Comparison of ENCODE assay signal across 21 cellular contexts in the genomic region with DNA sequence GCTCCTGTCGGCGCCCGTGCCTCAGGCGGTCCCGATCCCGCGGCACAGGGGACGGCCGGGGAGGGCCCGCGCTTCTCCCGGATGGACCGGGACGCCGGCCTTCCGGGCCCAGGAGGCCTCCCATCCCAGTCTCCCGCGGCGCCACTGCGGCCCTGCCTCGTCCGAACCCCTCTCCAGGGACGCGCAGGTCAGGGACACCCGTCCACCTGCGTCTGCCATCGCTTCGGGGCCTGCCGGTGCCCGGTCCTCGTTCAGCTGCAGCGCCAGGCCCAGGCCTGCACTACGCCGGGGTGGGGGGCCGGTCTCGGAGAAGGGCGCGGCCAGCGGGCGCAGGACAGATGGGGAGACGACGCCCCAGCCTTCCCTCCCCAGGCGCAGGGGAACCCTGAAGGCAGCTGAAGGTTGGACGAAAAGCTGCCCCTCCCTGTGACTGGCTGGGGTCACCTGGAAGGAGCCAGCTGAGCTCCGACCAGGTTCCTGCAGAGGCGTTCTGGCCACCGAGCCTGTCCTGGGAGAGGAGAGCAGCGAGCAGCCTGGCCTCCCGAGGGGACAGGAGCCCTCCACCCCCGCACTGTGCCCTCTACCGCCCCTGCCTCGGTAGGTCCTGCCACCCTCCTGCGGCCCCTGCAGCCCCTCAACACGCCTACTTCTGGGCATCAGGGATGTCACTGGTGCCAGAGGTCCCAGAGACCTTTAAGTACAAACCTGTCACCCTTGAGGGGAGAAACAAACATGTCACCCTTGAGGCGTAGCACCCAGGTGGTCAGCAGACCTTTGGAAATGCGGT.
A peak's percentile ranks its signal among the peaks of the same experiment; 100 is the strongest.
DNase-seq lines count a peak whose midpoint lies in the region; ATAC-seq, FAIRE-seq and TF ChIP-seq lines count a peak whose summit lies in the region.
"Had no signal": no experiment of that assay in that cellular context is flagged by ENCODE, and none has a peak within 500 bp of the region (broad histone marks: within the 10 kb centered on the region; RNA-seq: fewer than 3 reads in every experiment).

No MANE protein-coding gene starts in this region.

- TF ChIP-seq POLR2A in esophagus muscularis mucosa (IDR thresholded peaks at IDR 0.05; ENCODE audit: low read depth) (no peak), GM12891 (IDR thresholded peaks at IDR 0.05; ENCODE audit: low read depth, low read length) (no peak)

- H3K27ac ChIP-seq in esophagus muscularis mucosa (replicated peaks in 1 of 4) (no peak overlapping the region), osteoblast (ENCODE audit: low read depth, low read length) (no peak overlapping the region)

- H3K36me3 ChIP-seq in esophagus muscularis mucosa (no peaks in the 10 kb centered on the region), osteoblast (ENCODE audit: insufficient read depth, low read length) (no peaks in the 10 kb centered on the region)

- peaks cover 11 to 28% of the 10 kb centered on the region in 2 donors for H3K4me1 Mint-ChIP-seq in natural killer cell treated with Interleukin-12 subunit alpha and Interleukin-12 subunit beta and Interleukin-15 and Interleukin-18, amount 100 ng/mL, for 72 hours (ENCODE audit: low read depth in 2 of 2)
- peaks cover 22 to 26% of the 10 kb centered on the region in 2 donors for H3K4me1 Mint-ChIP-seq in natural killer cell

- 58% methylated on average over 12 of the region's 56 CpGs for WGBS in esophagus muscularis mucosa

- no peak for TF ChIP-seq EP300 in esophagus muscularis mucosa (IDR thresholded peaks at IDR 0.05)

- peak overlapping the region; percentile 45 for H3K4me2 ChIP-seq in osteoblast (ENCODE audit: insufficient read depth, low read length)

- H3K9me3 Mint-ChIP-seq in natural killer cell treated with Interleukin-12 subunit alpha and Interleukin-12 subunit beta and Interleukin-15 and Interleukin-18, amount 100 ng/mL, for 72 hours, result no peaks in the 10 kb centered on the region
- H3K9me3 Mint-ChIP-seq in natural killer cell, result no peaks in the 10 kb centered on the region
- H3K9me3 Mint-ChIP-seq: CD4-positive, alpha-beta T cell had no signal

- H3K4me3 ChIP-seq in esophagus muscularis mucosa, result no peak overlapping the region
- H3K4me3 ChIP-seq in osteoblast (ENCODE audit: insufficient read depth, low read length), result no peak overlapping the region

- no peak for TF ChIP-seq CTCF in natural killer cell (IDR thresholded peaks at IDR 0.05)
- no peak for TF ChIP-seq CTCF in esophagus muscularis mucosa (IDR thresholded peaks at IDR 0.05)
- TF ChIP-seq CTCF in osteoblast (IDR thresholded peaks at IDR 0.05; ENCODE audit: extremely low read depth, low read depth, low read length), result no peak

- H3K27ac Mint-ChIP-seq in natural killer cell treated with Interleukin-12 subunit alpha and Interleukin-12 subunit beta and Interleukin-15 and Interleukin-18, amount 100 ng/mL, for 72 hours, result no peak overlapping the region
- H3K27ac Mint-ChIP-seq in natural killer cell, result no peak overlapping the region
- H3K27ac Mint-ChIP-seq: CD4-positive, alpha-beta T cell had no signal

- no peaks in the 10 kb centered on the region for H4K20me1 ChIP-seq in osteoblast (ENCODE audit: insufficient read depth, low read length)

- no peaks in the 10 kb centered on the region for H3K27me3 Mint-ChIP-seq in natural killer cell treated with Interleukin-12 subunit alpha and Interleukin-12 subunit beta and Interleukin-15 and Interleukin-18, amount 100 ng/mL, for 72 hours
- H3K27me3 Mint-ChIP-seq in natural killer cell (ENCODE audit: low read depth in 2 of 2), result peaks cover 5 to 7% of the 10 kb centered on the region in 2 donors
- H3K27me3 Mint-ChIP-seq: B cell; CD4-positive, alpha-beta T cell had no signal

- H3K79me2 ChIP-seq in osteoblast (ENCODE audit: insufficient read depth, low read length), result no peaks in the 10 kb centered on the region

- ATAC-seq in natural killer cell treated with Interleukin-12 subunit alpha and Interleukin-12 subunit beta and Interleukin-15 and Interleukin-18, amount 100 ng/mL, for 72 hours, result peak; percentile 41 to 54
- no peak for ATAC-seq in natural killer cell

- H3K4me3 Mint-ChIP-seq in natural killer cell treated with Interleukin-12 subunit alpha and Interleukin-12 subunit beta and Interleukin-15 and Interleukin-18, amount 100 ng/mL, for 72 hours, result no peak overlapping the region
- H3K4me3 Mint-ChIP-seq in natural killer cell, result no peak overlapping the region
- H3K4me3 Mint-ChIP-seq: B cell; CD4-positive, alpha-beta T cell had no signal

- H3K9me3 ChIP-seq in esophagus muscularis mucosa (no peaks in the 10 kb centered on the region), osteoblast (ENCODE audit: low read depth, low read length) (no peaks in the 10 kb centered on the region)
- H3K9me3 ChIP-seq: Caco-2 had no signal

- no peak for DNase-seq in natural killer cell treated with Interleukin-12 subunit alpha and Interleukin-12 subunit beta and Interleukin-15 and Interleukin-18, amount 100 ng/mL, for 72 hours (ENCODE audit: low spot score)
- DNase-seq in natural killer cell, result no peak
- peak; percentile 81 for DNase-seq in esophagus muscularis mucosa (ENCODE audit: extremely low spot score)
- DNase-seq in osteoblast (ENCODE audit: insufficient read length, low spot score, missing footprints), result no peak
- DNase-seq in H4 (ENCODE audit: low spot score), result no peak
- no peak for DNase-seq in GM12891 (ENCODE audit: insufficient read length, low spot score)
- DNase-seq in stimulated activated CD4-positive, alpha-beta T cell treated with anti-CD3 and anti-CD28 coated beads, Interleukin-2, amount 100 ng/mL, for 24 hours, result no peak
- DNase-seq: Caco-2; CD4-positive, alpha-beta T cell; GDM1; KBM-7; NCI-H1105 treated with DMSO at 0.1 percent for 48 hours; NCI-H1694; NCI-H2081 treated with DMSO at 0.1 percent for 48 hours; NCI-H510A treated with DMSO at 0.1 percent for 48 hours; NCI-H82; OCI-M1; RPMI8226; SIG-M5 had no signal

- no peak for FAIRE-seq in GM12891 (lab: Jason Lieb, UNC)
- FAIRE-seq: GM19239 had no signal

- peaks cover 0 to 18% (median 0%) of the 10 kb centered on the region in 4 donors for H3K27me3 ChIP-seq in esophagus muscularis mucosa
- H3K27me3 ChIP-seq in osteoblast (ENCODE audit: insufficient read depth, low read length), result no peaks in the 10 kb centered on the region

- H2AFZ ChIP-seq in osteoblast (ENCODE audit: low read length), result no peak overlapping the region

- H3K36me3 Mint-ChIP-seq in natural killer cell treated with Interleukin-12 subunit alpha and Interleukin-12 subunit beta and Interleukin-15 and Interleukin-18, amount 100 ng/mL, for 72 hours, result peaks cover 4% of the 10 kb centered on the region
- H3K36me3 Mint-ChIP-seq in natural killer cell, result no peaks in the 10 kb centered on the region

- H3K4me1 ChIP-seq in esophagus muscularis mucosa (no peaks in the 10 kb centered on the region), osteoblast (ENCODE audit: insufficient read depth, low read length) (no peaks in the 10 kb centered on the region)
- H3K4me1 ChIP-seq: Caco-2 had no signal

- intact Hi-C loops in natural killer cell (cut with micrococcal nuclease) (no loop called here), esophagus muscularis mucosa (cut with DNase I) (no loop called here)

TF ChIP-seq in GM12891, 5 proteins besides CTCF, POLR2A, EP300 and RAD21:
- no peak for TF ChIP-seq SPI1 (IDR thresholded peaks at IDR 0.05; ENCODE audit: low read depth, low read length)
- no peak for TF ChIP-seq PAX5 (IDR thresholded peaks at IDR 0.05; ENCODE audit: insufficient read depth, low read length, severe bottlenecking)
- no peak for TF ChIP-seq POU2F2 (IDR thresholded peaks at IDR 0.05; ENCODE audit: low read depth, low read length)
- TF ChIP-seq POLR2AphosphoS5 (IDR thresholded peaks at IDR 0.05; ENCODE audit: low read depth, low read length), result no peak
- TF ChIP-seq TAF1 (IDR thresholded peaks at IDR 0.05; ENCODE audit: low read depth, low read length), result no peak

Comparison
In these comparisons a context has a peak if more than half of its experiments do, and no peak if none do; other contexts are left out.
1. ATAC-seq: peak in natural killer cell treated with Interleukin-12 subunit alpha and Interleukin-12 subunit beta and Interleukin-15 and Interleukin-18, amount 100 ng/mL, for 72 hours (2 of 2); none in natural killer cell (0 of 3).